Comparison of ENCODE assay signal across 8 cellular contexts in the genomic region with DNA sequence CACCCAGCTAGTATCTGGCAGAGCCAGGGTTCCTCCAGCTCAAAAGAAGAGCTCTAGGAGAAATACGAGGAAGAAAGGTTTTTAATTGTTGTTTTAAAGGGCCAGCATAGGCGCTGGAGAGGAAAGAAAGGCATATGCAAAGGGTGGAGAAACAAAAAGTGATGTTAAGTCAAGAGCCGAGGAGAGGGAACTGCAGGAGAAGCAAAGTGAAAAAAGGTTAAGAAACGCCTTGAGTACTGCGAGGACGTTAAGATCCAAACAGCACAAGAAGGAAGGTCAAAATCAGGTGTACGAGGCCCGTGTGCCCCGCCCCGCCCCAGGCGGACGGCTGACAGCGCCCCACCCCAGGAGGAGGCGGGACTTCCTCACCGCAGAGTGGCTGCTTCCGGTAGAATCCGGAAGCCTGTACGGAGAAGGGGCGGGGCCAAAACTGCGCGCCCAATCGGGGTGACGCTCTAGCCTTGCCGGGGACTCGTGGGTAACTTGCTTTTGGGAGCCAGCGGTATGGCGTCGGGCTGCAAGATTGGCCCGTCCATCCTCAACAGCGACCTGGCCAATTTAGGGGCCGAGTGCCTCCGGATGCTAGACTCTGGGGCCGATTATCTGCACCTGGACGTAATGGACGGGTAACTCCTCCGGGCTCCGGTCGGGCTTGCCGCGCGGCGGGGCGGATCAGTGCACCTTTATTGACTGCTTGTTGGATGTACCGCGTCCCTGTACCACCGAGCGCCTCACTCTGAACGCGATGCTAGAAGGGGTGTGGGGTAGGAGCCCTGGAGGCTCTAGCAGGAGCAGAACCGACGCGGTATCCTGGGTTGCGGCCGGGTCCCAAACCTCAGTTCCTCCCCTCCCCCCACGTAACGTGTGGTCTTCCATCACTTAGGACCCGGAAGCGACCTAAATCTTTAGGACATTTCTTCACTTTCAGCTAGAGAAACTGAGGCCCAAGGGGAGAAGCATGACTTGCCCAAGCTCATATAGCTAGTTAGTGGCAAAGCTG. TPM values are rescaled to one million over a fixed set of nuclear protein-coding genes. Genes with fewer than 3 reads are reported as not detected.
A peak's percentile ranks its signal among the peaks of the same experiment; 100 is the strongest.
DNase-seq lines count a peak whose midpoint lies in the region; ATAC-seq, FAIRE-seq and TF ChIP-seq lines count a peak whose summit lies in the region.

Gene RPE (plus strand): TSS at position 481 of the 1,000 bp plus-strand sequence. CDS start 24 bp downstream, at position 505.

- peaks cover 51% of the 10 kb centered on the region for H3K79me2 ChIP-seq in keratinocyte (ENCODE audit: control insufficient read depth, insufficient read depth, low read length)

- peaks cover 24% of the 10 kb centered on the region for H3K4me1 ChIP-seq in keratinocyte (ENCODE audit: control insufficient read depth, extremely low read depth, insufficient read depth, low read length)

- FAIRE-seq in keratinocyte (lab: Jason Lieb, UNC), result peak; percentile 72

- no peaks in the 10 kb centered on the region for H3K27me3 ChIP-seq in keratinocyte (ENCODE audit: control insufficient read depth, extremely low read depth, insufficient read depth, low read length)

- TF ChIP-seq CTCF in keratinocyte (optimal IDR thresholded peaks at IDR 0.05 in 1 of 3, IDR thresholded peaks at IDR 0.05 in 1 of 3, conservative IDR thresholded peaks at IDR 0.05 in 1 of 3; ENCODE audit: extremely low read depth in 1 of 3, insufficient read depth in 2 of 3, low read length in 3 of 3), result no peak

- H3K27ac ChIP-seq in keratinocyte (ENCODE audit: control insufficient read depth, insufficient read depth, low read length), result peak within 1 kb of the TSS; percentile 78

- TF ChIP-seq POLR2A in GM19099 (IDR thresholded peaks at IDR 0.05; ENCODE audit: extremely low read depth, insufficient read length, low read depth), result peak; percentile 87

- H3K4me3 ChIP-seq in keratinocyte (ENCODE audit: control insufficient read depth in 2 of 3, extremely low read depth in 1 of 3, insufficient read depth in 2 of 3, low read depth in 1 of 3, low read length in 3 of 3), result peak within 1 kb of the TSS; percentile 77 to 89 (median 78)

- no peaks in the 10 kb centered on the region for H4K20me1 ChIP-seq in keratinocyte (ENCODE audit: control insufficient read depth, extremely low read depth, insufficient read depth, low read length)

- H3K9me1 ChIP-seq in keratinocyte (ENCODE audit: control insufficient read depth, extremely low read depth, insufficient read depth, low read length), result no peaks in the 10 kb centered on the region

- dilution Hi-C loops in keratinocyte (cut with MboI; ENCODE audit: extremely low pct_ligation_motif_present, low sequenced_read_pairs), result no loop called here

- H3K9ac ChIP-seq in keratinocyte (ENCODE audit: control insufficient read depth, extremely low read depth, insufficient read depth, low read length), result peak within 1 kb of the TSS; percentile 90

- peak within 1 kb of the TSS; percentile 98 for H3K4me2 ChIP-seq in keratinocyte (ENCODE audit: control insufficient read depth, extremely low read depth, insufficient read depth, low read depth, low read length)

- peak within 1 kb of the TSS; percentile 98 for H2AFZ ChIP-seq in keratinocyte (ENCODE audit: control insufficient read depth, low read length)

- H3K36me3 ChIP-seq in keratinocyte (ENCODE audit: control insufficient read depth in 2 of 2, extremely low read depth in 1 of 2, insufficient read depth in 2 of 2, low read length in 2 of 2), result peaks cover 0 to 2% of the 10 kb centered on the region in 2 experiments

- peak; percentile 100 for ATAC-seq in HG03432 (IDR thresholded peaks at IDR 0.05; ENCODE audit: unreplicated experiment)

- DNase-seq in AG20443 (ENCODE audit: low spot score) (peak; percentile 97), NCI-H510A (lab: John Stamatoyannopoulos, UW) (peak; percentile 87), cerebellum (ENCODE audit: low spot score) (peak; percentile 96), keratinocyte (ENCODE audit: low read depth, low spot score) (peak; percentile 35)
- DNase-seq in activated CD4-positive, alpha-beta T cell treated with anti-CD3 and anti-CD28 coated beads for 1 hour, result peak; percentile 94
- DNase-seq in stimulated activated CD4-positive, alpha-beta T cell treated with anti-CD3 and anti-CD28 coated beads, Interleukin-15, amount 100 ng/mL, for 1 hour (ENCODE audit: low read depth in 1 of 2, low spot score in 1 of 2), result peak; percentile 93 to 97

- no peaks in the 10 kb centered on the region for H3K9me3 ChIP-seq in keratinocyte (ENCODE audit: control insufficient read depth, low read depth, low read length)

RNA-seq across cellular contexts. Expression of gene RPE, which starts in this region (rescaled TPM):
- total RNA-seq in cerebellum, result 73.0 TPM
- polyA plus RNA-seq in keratinocyte, result 59.5 to 69.6 TPM (median 67.9 TPM) in 3 replicates
- 13.1 TPM for polyA plus RNA-seq in keratinocyte (2011; ENCODE audit: low read depth)
- polyA plus RNA-seq in keratinocyte (2011; cell fraction: cytosol; rRNA removed), result 58.7 and 74.6 TPM in 2 replicates
- polyA plus RNA-seq in keratinocyte (2011; cell fraction: nucleus; rRNA removed), result 43.0 and 49.6 TPM in 2 replicates
- 39.8 and 50.0 TPM in 2 replicates for polyA plus RNA-seq in keratinocyte (2012; ENCODE audit: low replicate concordance)
- 59.6 to 101 TPM (median 99.2 TPM) in 3 replicates for polyA minus RNA-seq in keratinocyte
- 45.8 TPM for polyA minus RNA-seq in keratinocyte (2011; cell fraction: cytosol; rRNA and poly(A)+ RNA removed)
- polyA minus RNA-seq in keratinocyte (2011; cell fraction: nucleus; rRNA and poly(A)+ RNA removed), result 30.7 and 50.2 TPM in 2 replicates

Comparison
In these comparisons a context has a peak if more than half of its experiments do, and no peak if none do; other contexts are left out.
1. Peak in every context shown above with its lines: DNase-seq, ATAC-seq, H3K4me3 ChIP-seq and H3K27ac ChIP-seq.
2. DNase-seq: peak in every context shown above with its lines; median percentile 97 in AG20443; 96 in cerebellum; 95 in stimulated activated CD4-positive, alpha-beta T cell treated with anti-CD3 and anti-CD28 coated beads, Interleukin-15, amount 100 ng/mL, for 1 hour; 94 in activated CD4-positive, alpha-beta T cell treated with anti-CD3 and anti-CD28 coated beads for 1 hour; 87 in NCI-H510A; 35 in keratinocyte.